Comparison of ENCODE assay signal across 25 cellular contexts in genomic region chr1:33280091-33280661, GRCh38. TPM values are rescaled to one million over a fixed set of nuclear protein-coding genes. Genes with fewer than 3 reads are reported as not detected.
DNase-seq lines count a peak whose midpoint lies in the region; ATAC-seq, FAIRE-seq and TF ChIP-seq lines count a peak whose summit lies in the region.
"Had no signal": no experiment of that assay in that cellular context is flagged by ENCODE, and none has a peak within 500 bp of the region (broad histone marks: within the 10 kb centered on the region; RNA-seq: fewer than 3 reads in every experiment).

No MANE protein-coding gene starts in this region.

- H3K27ac ChIP-seq in K562 (ENCODE audit: extremely low read depth, low read depth, low read length) (no peak overlapping the region), upper lobe of right lung (no peak overlapping the region)
- H3K27ac ChIP-seq: 22Rv1, C4-2B, SK-N-MC had no signal

- no peak overlapping the region for H2AFZ ChIP-seq in K562 (ENCODE audit: low read depth, low read length)

- POLR2A ChIA-PET in K562 (lab: Yijun Ruan, JAX): no interaction called here

- H3K9ac ChIP-seq in K562 (ENCODE audit: insufficient read depth in 1 of 2, low read depth in 2 of 2, low read length in 2 of 2): no peak overlapping the region

- H3K4me2 ChIP-seq in K562 (ENCODE audit: insufficient read depth, low read length): no peak overlapping the region

- H3K4me1 ChIP-seq in K562 (replicated peaks in 1 of 2; ENCODE audit: control insufficient read depth in 2 of 2, insufficient read depth in 2 of 2, low read length in 2 of 2) (peaks cover 2 to 21% of the 10 kb centered on the region in 2 experiments; a peak in 4 of 5 replicates), upper lobe of right lung (no peaks in the 10 kb centered on the region)
- H3K4me1 ChIP-seq: HAP-1 had no signal

- peak; percentile 77; the same call in 2 of the 3 replicates for ATAC-seq in K562
- ATAC-seq in upper lobe of right lung: peak; percentile 21
- ATAC-seq in left colon: no peak
- ATAC-seq: Panc1 had no signal

- H3K36me3 Mint-ChIP-seq in nephron progenitor cell (ENCODE audit: low read depth): peaks cover 72% of the 10 kb centered on the region

- in situ Hi-C loops in K562 (cut with MboI): no loop called here

- no peak overlapping the region for H3K4me3 Mint-ChIP-seq in nephron progenitor cell

- BruUV-seq in K562 (replicated peaks; lab: Mats Ljungman, UMichigan): no TSS peak

- no peaks in the 10 kb centered on the region for H3K9me3 Mint-ChIP-seq in nephron progenitor cell

- no peak for TF ChIP-seq RAD21 in K562 (CRISPR knock-in tag; conservative IDR thresholded peaks at IDR 0.05 in 1 of 2, IDR thresholded peaks at IDR 0.05 in 1 of 2)

- FAIRE-seq in K562 (lab: Jason Lieb, UNC): no peak
- FAIRE-seq: HTR-8/SVneo had no signal

- no peak overlapping the region for H3K4me3 ChIP-seq in K562
- no peak overlapping the region for H3K4me3 ChIP-seq in upper lobe of right lung
- H3K4me3 ChIP-seq: HAP-1, SK-N-MC had no signal

- H3K9me3 ChIP-seq in K562 (replicated peaks; ENCODE audit: control insufficient read depth, insufficient read depth, low read depth, low read length) (no peaks in the 10 kb centered on the region), upper lobe of right lung (no peaks in the 10 kb centered on the region)
- H3K9me3 ChIP-seq: HAP-1 had no signal

- WGBS in K562 (ENCODE audit: insufficient coverage, low coverage, missing lambda C conversion rate): 21% methylated on average over 27 of the region's 29 CpGs

- no peaks in the 10 kb centered on the region for H3K79me2 ChIP-seq in K562 (ENCODE audit: control insufficient read depth, insufficient read depth, low read length)

- DNase-seq in activated effector memory CD4-positive, alpha-beta T cell treated with anti-CD3 and anti-CD28 coated beads, Interleukin-2, amount 50 U/mL, for 16 hours: peak; percentile 42
- no peak for DNase-seq in activated effector memory CD4-positive, alpha-beta T cell treated with Interleukin-2 at 50 U/mL for 16 hours
- DNase-seq in K562 (ENCODE audit: extremely low read depth in 1 of 4, low spot score in 3 of 4): peak in 3 of 4 experiments; percentile 35 to 47 (median 45)
- DNase-seq in nephron progenitor cell: no peak
- DNase-seq in upper lobe of right lung: peak; percentile 57
- DNase-seq in left colon: no peak
- no peak for DNase-seq in SKM-1 (lab: John Stamatoyannopoulos, UW; ENCODE audit: unreplicated experiment)
- DNase-seq in HUDEP-2 (lab: John Stamatoyannopoulos, UW; ENCODE audit: unreplicated experiment in 76 of 76): no peak
- DNase-seq: AML-193, DND-41, MM.1S, NCI-H1092 treated with DMSO at 0.1 percent for 48 hours, NCI-H146, NCI-H2029 treated with DMSO at 0.1 percent for 48 hours, NCI-H2171 treated with DMSO at 0.1 percent for 48 hours, NCI-H446, SHP77 had no signal

- H3K27me3 Mint-ChIP-seq in nephron progenitor cell (ENCODE audit: low read depth, poor library complexity): no peaks in the 10 kb centered on the region

- H3K27ac Mint-ChIP-seq in nephron progenitor cell: peak overlapping the region; percentile 7

- peaks cover 12% of the 10 kb centered on the region for H3K4me1 Mint-ChIP-seq in nephron progenitor cell

- intact Hi-C loops in K562 (cut with micrococcal nuclease): no loop called here
- intact Hi-C loops in upper lobe of right lung (cut with DNase I): no loop called here
- intact Hi-C loops in left colon (cut with DNase I, micrococcal nuclease): no loop called here

- TF ChIP-seq CTCF in K562 (IDR thresholded peaks at IDR 0.05 in 2 of 3, conservative IDR thresholded peaks at IDR 0.05 in 1 of 3; ENCODE audit: insufficient read depth in 2 of 3, low read depth in 1 of 3, low read length in 3 of 3) (no peak), nephron progenitor cell (IDR thresholded peaks at IDR 0.05) (no peak), upper lobe of right lung (IDR thresholded peaks at IDR 0.05) (no peak)

- no peak for TF ChIP-seq POLR2A in K562 (conservative IDR thresholded peaks at IDR 0.05)

- H3K27me3 ChIP-seq in K562 (ENCODE audit: control insufficient read depth in 2 of 2, insufficient read depth in 2 of 2, low read length in 2 of 2) (peaks cover 31 to 50% of the 10 kb centered on the region in 2 experiments), upper lobe of right lung (no peaks in the 10 kb centered on the region)

- H3K36me3 ChIP-seq in K562 (ENCODE audit: control insufficient read depth, insufficient read depth, low read length): no peaks in the 10 kb centered on the region
- peaks cover 80% of the 10 kb centered on the region for H3K36me3 ChIP-seq in upper lobe of right lung

- H3K9me1 ChIP-seq in K562 (ENCODE audit: control insufficient read depth, insufficient read depth, low read length): no peaks in the 10 kb centered on the region

- TF ChIP-seq EP300 in K562 (IDR thresholded peaks at IDR 0.05; ENCODE audit: low read length): no peak

- no peaks in the 10 kb centered on the region; the same call in 1 of the 2 replicates for H4K20me1 ChIP-seq in K562 (replicated peaks; ENCODE audit: control insufficient read depth, insufficient read depth, low read length)

- CTCF ChIA-PET in K562 (lab: Yijun Ruan, JAX; ENCODE audit: low intra/inter-chr PET ratio): no interaction called here

TF ChIP-seq in K562, 482 proteins besides CTCF, POLR2A, EP300 and RAD21:
- peak; percentile 57 for TF ChIP-seq PCBP1 (IDR thresholded peaks at IDR 0.05; ENCODE audit: low read depth, low read length, poor library complexity, severe bottlenecking)
- TF ChIP-seq RBBP5 (IDR thresholded peaks at IDR 0.05; ENCODE audit: borderline replicate concordance, insufficient read depth, low read length, poor library complexity, severe bottlenecking): no peak

RNA-seq across cellular contexts. Expression of gene ZNF362, which starts 23.9 kb away (rescaled TPM):
- not detected in 2 replicates for total RNA-seq in K562 (2011; cell fraction: chromatin; rRNA removed; ENCODE audit: low replicate concordance)
- total RNA-seq in K562 (2011; cell fraction: nucleolus; rRNA removed): not detected in 2 replicates
- not detected in 2 replicates for total RNA-seq in K562 (2011; cell fraction: nucleoplasm; rRNA removed)
- total RNA-seq in K562 (2014; rRNA removed) (0.41 and 0.82 TPM in 2 replicates), K562 (2014; rRNA removed; fragmentation: Illumina TruSeq; extraction: Trizol) (0.11 and 0.29 TPM in 2 replicates), K562 (2015; rRNA removed; fragmentation: Illumina TruSeq; extraction: Trizol) (0.40 and 0.49 TPM in 2 replicates), K562 (2021) (0.83 and 1.1 TPM in 2 replicates), upper lobe of right lung (31.8 TPM), left colon (10 to 100 TPM in 1 of 2 donors, 1 to 10 TPM in 1; 8.1 to 14.7 TPM)
- polyA plus RNA-seq in K562 (2011; rRNA removed) (0.08 and 0.58 TPM in 2 replicates), K562 (2014; fragmentation: Illumina TruSeq; extraction: Trizol) (0.30 and 0.65 TPM in 2 replicates), K562 (2014; fragmentation: Nextera tagmentation; extraction: Ambion mirVana) (under 1 TPM in 1 of 2 experiments, not detected in 1; 0.01 TPM), K562 (2014; rRNA removed) (0.47 and 0.48 TPM in 2 replicates)
- 0.43 and 0.52 TPM in 2 replicates for polyA plus RNA-seq in K562 (2011; cell fraction: cytosol; rRNA removed)
- 0.65 and 0.98 TPM in 2 replicates for polyA plus RNA-seq in K562 (2011; cell fraction: nucleus; rRNA removed)
- 0.64 and 1.8 TPM in 2 replicates for polyA plus RNA-seq in K562 (2012)
- polyA minus RNA-seq in K562 (2011; rRNA and poly(A)+ RNA removed): 0.09 and 0.18 TPM in 2 replicates
- 4.3 TPM in 1 of 2 replicates, not detected in the other for polyA minus RNA-seq in K562 (2011; cell fraction: cytosol; rRNA and poly(A)+ RNA removed)
- polyA minus RNA-seq in K562 (2011; cell fraction: nucleus; rRNA and poly(A)+ RNA removed): 0.89 and 1.3 TPM in 2 replicates

RNA-seq across cellular contexts. Expression of gene A3GALT2, which starts 40.7 kb away (rescaled TPM):
- total RNA-seq in K562 (2011; cell fraction: chromatin; rRNA removed; ENCODE audit: low replicate concordance): not detected in 2 replicates
- not detected in 2 replicates for total RNA-seq in K562 (2011; cell fraction: nucleolus; rRNA removed)
- total RNA-seq in K562 (2011; cell fraction: nucleoplasm; rRNA removed): not detected in 2 replicates
- total RNA-seq in K562 (2014; rRNA removed): not detected in 2 replicates
- not detected in 2 replicates for total RNA-seq in K562 (2014; rRNA removed; fragmentation: Illumina TruSeq; extraction: Trizol)
- not detected in 2 replicates for total RNA-seq in K562 (2015; rRNA removed; fragmentation: Illumina TruSeq; extraction: Trizol)
- total RNA-seq in K562 (2021): not detected in 2 replicates
- not detected in 2 replicates for polyA plus RNA-seq in K562 (2011; rRNA removed)
- polyA plus RNA-seq in K562 (2011; cell fraction: cytosol; rRNA removed): not detected in 2 replicates
- not detected in 2 replicates for polyA plus RNA-seq in K562 (2011; cell fraction: nucleus; rRNA removed)
- not detected in 2 replicates for polyA plus RNA-seq in K562 (2012)
- polyA plus RNA-seq in K562 (2014; fragmentation: Illumina TruSeq; extraction: Trizol): not detected in 2 replicates
- polyA plus RNA-seq in K562 (2014; fragmentation: Nextera tagmentation; extraction: Ambion mirVana): not detected
- not detected in 2 replicates for polyA plus RNA-seq in K562 (2014; rRNA removed)
- not detected in 2 replicates for polyA minus RNA-seq in K562 (2011; rRNA and poly(A)+ RNA removed)
- polyA minus RNA-seq in K562 (2011; cell fraction: cytosol; rRNA and poly(A)+ RNA removed): not detected in 2 replicates
- polyA minus RNA-seq in K562 (2011; cell fraction: nucleus; rRNA and poly(A)+ RNA removed): not detected in 2 replicates
- not detected for total RNA-seq in upper lobe of right lung
- total RNA-seq in left colon: not detected
- total RNA-seq: G401, LHCN-M2 had no signal

Comparison
In these comparisons a context has a peak if more than half of its experiments do, and no peak if none do; other contexts are left out.
1. DNase-seq: peak in activated effector memory CD4-positive, alpha-beta T cell treated with anti-CD3 and anti-CD28 coated beads, Interleukin-2, amount 50 U/mL, for 16 hours (single experiment), K562 (3 of 4) and upper lobe of right lung (single experiment); none in activated effector memory CD4-positive, alpha-beta T cell treated with Interleukin-2 at 50 U/mL for 16 hours (single experiment), nephron progenitor cell (single experiment), left colon (0 of 2), SKM-1 (single experiment) and HUDEP-2 (0 of 76).
2. RNA of gene ZNF362, which starts 23.9 kb away (total RNA-seq): 31.8 TPM in upper lobe of right lung (single experiment) and 8.1 to 14.7 TPM in left colon; 0.11 to 1.1 TPM in K562; every median in the first group is over 4 times any median in the second.